Comparison of ENCODE assay signal across 26 cellular contexts in genomic region chr15:57948554-57949289, GRCh38.
"Had no signal": no experiment of that assay in that cellular context is flagged by ENCODE, and none has a peak within 500 bp of the region (broad histone marks: within the 10 kb centered on the region; RNA-seq: fewer than 3 reads in every experiment).

No MANE protein-coding gene starts in this region.

- H3K27me3 ChIP-seq: left lung, pancreas, stomach, testis, thyroid gland, transverse colon, upper lobe of left lung had no signal

- H3K27ac ChIP-seq: left lung, lower lobe of right lung, pancreas, prostate gland, skin epidermis, stomach, testis, thyroid gland, transverse colon, upper lobe of left lung had no signal

- H3K9me3 ChIP-seq: left lung, lower lobe of right lung, pancreas, prostate gland, stomach, testis, thyroid gland, transverse colon, upper lobe of left lung had no signal

- H3K36me3 ChIP-seq: left lung, lower lobe of right lung, pancreas, prostate gland, stomach, thyroid gland, transverse colon, upper lobe of left lung had no signal

- ATAC-seq: left colon; left lung; lower lobe of right lung; naive thymus-derived CD8-positive, alpha-beta T cell; pancreas; stimulated activated naive B cell treated with anti-CD40 and anti-IgM and Interleukin-4, amounts not matched to agents 10 μg/mL and 1 μg/mL and 100 μg/mL, for 72 hours; stimulated activated naive CD8-positive, alpha-beta T cell treated with anti-CD3 and anti-CD28 coated beads, Interleukin-15, Interleukin-2, amounts not matched to agents 100 U/mL and 50 U/mL, for 24 hours had no signal

- H3K4me3 ChIP-seq: left lung, lower lobe of right lung, pancreas, prostate gland, skin epidermis, stomach, testis, thyroid gland, transverse colon, upper lobe of left lung had no signal

- DNase-seq: immature natural killer cell; kidney; left colon; left lung; lower lobe of right lung; mammary epithelial cell; mesenchymal stem cell; naive thymus-derived CD8-positive, alpha-beta T cell; nucleus accumbens; pancreas; posterior cingulate gyrus; retina; stimulated activated CD4-positive, alpha-beta T cell treated with anti-CD3 and anti-CD28 coated beads, Interleukin-12 subunit alpha, Interleukin-12 subunit beta, amount 100 ng/mL, for 4 hours; stimulated activated CD4-positive, alpha-beta T cell treated with anti-CD3 and anti-CD28 coated beads, Interleukin-15, amount 100 ng/mL, for 24 hours; stimulated activated CD4-positive, alpha-beta T cell treated with anti-CD3 and anti-CD28 coated beads, Interleukin-2, amount 100 ng/mL, for 24 hours; stimulated activated CD4-positive, alpha-beta T cell treated with anti-CD3 and anti-CD28 coated beads, Interleukin-4, amount 100 ng/mL, for 1 hour; stimulated activated naive B cell treated with anti-CD40 and anti-IgM and Interleukin-4, amounts not matched to agents 10 μg/mL and 1 μg/mL and 100 μg/mL, for 72 hours; stimulated activated naive CD8-positive, alpha-beta T cell treated with anti-CD3 and anti-CD28 coated beads, Interleukin-15, Interleukin-2, amounts not matched to agents 100 U/mL and 50 U/mL, for 24 hours; stomach; thyroid gland; transverse colon; upper lobe of left lung had no signal

- FAIRE-seq: islet of Langerhans, kidney, pancreas had no signal

- H3K4me1 ChIP-seq: left lung, lower lobe of right lung, pancreas, prostate gland, stomach, transverse colon, upper lobe of left lung had no signal
